Comparison of ENCODE assay signal across 8 cellular contexts in the genomic region with DNA sequence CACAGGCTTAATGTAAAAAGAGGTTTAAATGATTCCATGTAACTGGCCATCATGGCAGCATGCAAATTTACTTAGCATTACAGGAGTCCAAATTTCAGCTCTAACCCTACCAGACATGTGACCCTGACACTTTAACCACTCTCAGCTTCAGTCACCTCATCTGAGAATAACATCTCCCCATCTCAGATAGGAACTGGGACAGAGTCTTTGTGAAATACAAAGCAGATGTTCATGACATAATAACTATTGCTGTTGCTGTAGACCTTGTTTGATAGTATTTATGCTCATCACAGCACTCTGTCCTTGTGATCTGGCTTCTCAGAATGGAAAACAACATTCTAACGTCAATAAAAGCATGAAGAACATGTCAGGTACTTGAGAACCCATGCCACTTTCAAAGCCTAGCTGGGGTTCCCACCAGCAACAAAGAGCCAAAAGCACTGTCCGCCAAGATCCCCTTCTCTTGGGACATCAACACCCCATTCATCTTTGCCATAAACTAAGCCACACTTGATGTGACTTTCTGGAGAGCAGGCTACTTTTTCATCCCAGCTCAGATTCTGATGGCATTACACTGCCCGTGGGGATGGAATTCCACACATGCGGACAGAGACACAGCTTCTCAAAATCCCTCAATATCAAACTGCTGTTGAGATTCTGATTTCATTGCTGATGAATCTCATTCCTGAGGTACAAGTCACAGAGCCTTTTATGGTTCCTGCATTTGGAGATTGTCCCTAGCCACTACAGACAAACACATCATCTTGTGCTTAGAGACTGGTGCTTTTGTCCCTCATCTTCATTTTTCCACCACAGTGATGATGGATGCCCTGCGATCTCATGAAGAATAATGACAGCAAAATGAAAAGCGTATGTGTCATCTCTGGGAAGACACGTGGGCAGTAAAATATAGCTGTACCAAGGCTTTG.
DNase-seq lines count a peak whose midpoint lies in the region; ATAC-seq and TF ChIP-seq lines count a peak whose summit lies in the region.

No MANE protein-coding gene starts in this region.

- TF ChIP-seq CTCF in spleen (IDR thresholded peaks at IDR 0.05 in 8 of 11, conservative IDR thresholded peaks at IDR 0.05 in 3 of 11), result no peak

- H3K4me1 Mint-ChIP-seq in natural killer cell treated with Interleukin-12 subunit alpha and Interleukin-12 subunit beta and Interleukin-15 and Interleukin-18, amount 100 ng/mL, for 72 hours (ENCODE audit: low read depth in 2 of 2), result peaks cover 82 to 90% of the 10 kb centered on the region in 2 donors

- peaks cover 10% of the 10 kb centered on the region for H3K36me3 Mint-ChIP-seq in natural killer cell treated with Interleukin-12 subunit alpha and Interleukin-12 subunit beta and Interleukin-15 and Interleukin-18, amount 100 ng/mL, for 72 hours

- peak; percentile 59 for ATAC-seq in GM18858 (IDR thresholded peaks at IDR 0.05; ENCODE audit: unreplicated experiment)
- peak; percentile 55 for ATAC-seq in HG02642 (IDR thresholded peaks at IDR 0.05; ENCODE audit: poor library complexity, unreplicated experiment)
- ATAC-seq in natural killer cell treated with Interleukin-12 subunit alpha and Interleukin-12 subunit beta and Interleukin-15 and Interleukin-18, amount 100 ng/mL, for 72 hours, result peak; percentile 86 to 91
- no peak for ATAC-seq in aorta (ENCODE audit: low FRiP score)

- H3K4me3 Mint-ChIP-seq in natural killer cell treated with Interleukin-12 subunit alpha and Interleukin-12 subunit beta and Interleukin-15 and Interleukin-18, amount 100 ng/mL, for 72 hours, result peak overlapping the region; percentile 83

- peak overlapping the region in 1 of 2 donors; percentile 95 for H3K27ac Mint-ChIP-seq in natural killer cell treated with Interleukin-12 subunit alpha and Interleukin-12 subunit beta and Interleukin-15 and Interleukin-18, amount 100 ng/mL, for 72 hours

- peaks cover 4 to 7% of the 10 kb centered on the region in 2 donors for H3K4me1 ChIP-seq in aorta (ENCODE audit: control insufficient read depth in 1 of 2, insufficient read depth in 2 of 2, low read length in 2 of 2)
- peaks cover 0 to 32% (median 13%) of the 10 kb centered on the region in 6 donors for H3K4me1 ChIP-seq in spleen

- H3K27me3 Mint-ChIP-seq in natural killer cell treated with Interleukin-12 subunit alpha and Interleukin-12 subunit beta and Interleukin-15 and Interleukin-18, amount 100 ng/mL, for 72 hours, result no peaks in the 10 kb centered on the region

- H3K27me3 ChIP-seq in aorta (ENCODE audit: control insufficient read depth in 1 of 2, insufficient read depth in 2 of 2, low read length in 1 of 2), result no peaks in the 10 kb centered on the region
- no peaks in the 10 kb centered on the region for H3K27me3 ChIP-seq in spleen (replicated peaks in 1 of 7)

- H3K9me3 ChIP-seq in aorta (ENCODE audit: control insufficient read depth, low read length) (no peaks in the 10 kb centered on the region), spleen (no peaks in the 10 kb centered on the region)

- peaks cover 4% of the 10 kb centered on the region for H3K9me3 Mint-ChIP-seq in natural killer cell treated with Interleukin-12 subunit alpha and Interleukin-12 subunit beta and Interleukin-15 and Interleukin-18, amount 100 ng/mL, for 72 hours

- H3K27ac ChIP-seq in aorta (ENCODE audit: low read depth in 1 of 2, low read length in 2 of 2), result no peak overlapping the region
- H3K27ac ChIP-seq in spleen, result peak overlapping the region in 4 of 8 donors; percentile 53 to 81 (median 56)

- no peaks in the 10 kb centered on the region for H3K36me3 ChIP-seq in aorta (ENCODE audit: control insufficient read depth in 1 of 2, insufficient read depth in 2 of 2, low read length in 1 of 2)
- H3K36me3 ChIP-seq in spleen, result no peaks in the 10 kb centered on the region

- 82 to 85% methylated on average over 7 of the region's 7 CpGs for WGBS in aorta, 2 donors
- 82 to 94% (median 90%) methylated on average over 7 of the region's 7 CpGs for WGBS in spleen, 5 donors

- intact Hi-C loops in aorta (cut with DNase I) (no loop called here), spleen (cut with DNase I; ENCODE audit: low total_unique reads) (no loop called here)

- no peak for TF ChIP-seq POLR2A in spleen (IDR thresholded peaks at IDR 0.05)

- peak; percentile 24 for DNase-seq in T1000 (lab: John Stamatoyannopoulos, UW)
- DNase-seq in natural killer cell treated with Interleukin-12 subunit alpha and Interleukin-12 subunit beta and Interleukin-15 and Interleukin-18, amount 100 ng/mL, for 72 hours (ENCODE audit: low spot score), result peak; percentile 67
- no peak for DNase-seq in aorta
- DNase-seq in NOMO-1 (lab: John Stamatoyannopoulos, UW; ENCODE audit: unreplicated experiment in 2 of 2), result no peak
- DNase-seq in cerebellar cortex (ENCODE audit: low spot score), result no peak
- DNase-seq in spleen, result no peak

- no peak overlapping the region for H3K4me3 ChIP-seq in aorta (ENCODE audit: low read length in 2 of 2)
- H3K4me3 ChIP-seq in spleen, result no peak overlapping the region

Comparison
In these comparisons a context has a peak if more than half of its experiments do, and no peak if none do; other contexts are left out.
1. DNase-seq: peak in T1000 (single experiment) and natural killer cell treated with Interleukin-12 subunit alpha and Interleukin-12 subunit beta and Interleukin-15 and Interleukin-18, amount 100 ng/mL, for 72 hours (single experiment); none in aorta (0 of 2), NOMO-1 (0 of 2), cerebellar cortex (single experiment) and spleen (single experiment).